9 cellular contexts compared by ENCODE assay signal in genomic region chr1:181100015-181100905, GRCh38. TPM values are rescaled to one million over a fixed set of nuclear protein-coding genes. Genes with fewer than 3 reads are reported as not detected.
DNase-seq lines count a peak whose midpoint lies in the region; ATAC-seq and TF ChIP-seq lines count a peak whose summit lies in the region.
"Had no signal": no experiment of that assay in that cellular context is flagged by ENCODE, and none has a peak within 500 bp of the region (broad histone marks: within the 10 kb centered on the region; RNA-seq: fewer than 3 reads in every experiment).

No MANE protein-coding gene starts in this region.

- no peaks in the 10 kb centered on the region for H3K9me2 ChIP-seq in GM23248 (ENCODE audit: insufficient read depth)

- H4K20me1 ChIP-seq in GM23248 (ENCODE audit: insufficient read depth) = no peaks in the 10 kb centered on the region

- H3K27me3 Mint-ChIP-seq in activated CD4-positive, alpha-beta memory T cell treated with anti-CD3 and anti-CD28 coated beads for 36 hours = no peaks in the 10 kb centered on the region

- H3K27ac Mint-ChIP-seq in activated CD4-positive, alpha-beta memory T cell treated with anti-CD3 and anti-CD28 coated beads for 36 hours = peak overlapping the region; percentile 84

- peak overlapping the region; percentile 47 for H3K4me3 Mint-ChIP-seq in activated CD4-positive, alpha-beta memory T cell treated with anti-CD3 and anti-CD28 coated beads for 36 hours

- peak overlapping the region; percentile 64; the same call in 1 of the 2 replicates for H2AFZ ChIP-seq in GM23248

- peak overlapping the region; percentile 44 for H3K9ac ChIP-seq in GM23248

- intact Hi-C loops in A673 (cut with micrococcal nuclease; ENCODE audit: unreplicated experiment) = no loop called here
- intact Hi-C loops in activated CD4-positive, alpha-beta memory T cell treated with anti-CD3 and anti-CD28 coated beads for 36 hours (cut with micrococcal nuclease) = no loop called here

- peak overlapping the region; percentile 56 for H3K4me2 ChIP-seq in GM23248 (ENCODE audit: unreplicated experiment)

- H3K4me3 ChIP-seq in A673 (ENCODE audit: low read depth, low read length, poor library complexity, severe bottlenecking) = peak overlapping the region; percentile 6
- H3K4me3 ChIP-seq in GM23248 = peak overlapping the region; percentile 30; the same call in 1 of the 2 replicates
- H3K4me3 ChIP-seq: cardiac muscle cell had no signal

- H3K27ac ChIP-seq in A673 (ENCODE audit: low read depth, low read length, poor library complexity, severe bottlenecking) = peak overlapping the region; percentile 93
- H3K27ac ChIP-seq in GM23248 = peak overlapping the region; percentile 63
- H3K27ac ChIP-seq: cardiac muscle cell had no signal

- POLR2A ChIA-PET in A673 (lab: Charles Lee; ENCODE audit: low non-redundant PET) = interaction anchor here (0.7 kb wide), 1 partner anchor 873 kb away, joined by 3 read pairs; no protein-coding TSS in a partner anchor
- POLR2A ChIA-PET in activated CD4-positive, alpha-beta memory T cell treated with anti-CD3 and anti-CD28 coated beads for 36 hours (lab: Charles Lee) = interaction anchor here (1.0 to 11.4 kb wide), 3 partner anchors 10 to 79 kb away, joined by 5 to 168 read pairs (median 23); partner anchors contain the start of gene IER5

- no peaks in the 10 kb centered on the region for H3K36me3 ChIP-seq in A673 (ENCODE audit: insufficient read depth, low read length, poor library complexity, severe bottlenecking)
- no peaks in the 10 kb centered on the region for H3K36me3 ChIP-seq in GM23248 (ENCODE audit: low read depth)
- H3K36me3 ChIP-seq: cardiac muscle cell had no signal

- no peak for TF ChIP-seq CTCF in A673 (conservative IDR thresholded peaks at IDR 0.05; ENCODE audit: low read depth, low read length)

- ATAC-seq in HG02588 (IDR thresholded peaks at IDR 0.05; ENCODE audit: unreplicated experiment) (no peak), HG03565 (IDR thresholded peaks at IDR 0.05; ENCODE audit: unreplicated experiment) (no peak), HG02973 (IDR thresholded peaks at IDR 0.05; ENCODE audit: unreplicated experiment) (no peak), GM21390 (IDR thresholded peaks at IDR 0.05; ENCODE audit: unreplicated experiment) (no peak)

- H3K4me1 ChIP-seq in A673 (ENCODE audit: insufficient read depth, low read length, poor library complexity, severe bottlenecking) (peaks cover 94% of the 10 kb centered on the region), GM23248 (ENCODE audit: insufficient read depth) (peaks cover 74% of the 10 kb centered on the region)

- CTCF ChIA-PET in A673 (lab: Charles Lee) = no interaction called here
- CTCF ChIA-PET in activated CD4-positive, alpha-beta memory T cell treated with anti-CD3 and anti-CD28 coated beads for 36 hours (lab: Charles Lee) = interaction anchor here (19.3 kb wide), 1 partner anchor 41 kb away, joined by 229 read pairs; no protein-coding TSS in a partner anchor

- peaks cover 19% of the 10 kb centered on the region; the same call in 1 of the 2 replicates for H3K79me2 ChIP-seq in GM23248 (ENCODE audit: insufficient read depth)

- no TSS peak for BruUV-seq in A673 (replicated peaks; lab: Mats Ljungman, UMichigan)

- no peaks in the 10 kb centered on the region for H3K9me3 Mint-ChIP-seq in activated CD4-positive, alpha-beta memory T cell treated with anti-CD3 and anti-CD28 coated beads for 36 hours

- peaks cover 73% of the 10 kb centered on the region for H3K4me1 Mint-ChIP-seq in activated CD4-positive, alpha-beta memory T cell treated with anti-CD3 and anti-CD28 coated beads for 36 hours (ENCODE audit: low read depth)

- peaks cover under 1% of the 10 kb centered on the region for H3K36me3 Mint-ChIP-seq in activated CD4-positive, alpha-beta memory T cell treated with anti-CD3 and anti-CD28 coated beads for 36 hours

- peaks cover 69% of the 10 kb centered on the region for H3F3A ChIP-seq in GM23248 (ENCODE audit: insufficient read depth)

- H3K27me3 ChIP-seq in A673 (replicated peaks; ENCODE audit: insufficient read depth, low read depth, low read length, poor library complexity) (no peaks in the 10 kb centered on the region), GM23248 (replicated peaks; ENCODE audit: insufficient read depth) (no peaks in the 10 kb centered on the region)

- H3K9me3 ChIP-seq in A673 (ENCODE audit: low read depth, low read length, poor library complexity, severe bottlenecking) = no peaks in the 10 kb centered on the region
- H3K9me3 ChIP-seq in GM23248 (ENCODE audit: low read depth) = no peaks in the 10 kb centered on the region

- WGBS in GM23248 (ENCODE audit: low coverage in 1 of 2, low lambda C conversion rate in 2 of 2, missing lambda C conversion rate in 2 of 2), 2 experiments = 48 to 53% methylated on average over 10 of the region's 10 CpGs

- peak; percentile 38 for DNase-seq in A673 (ENCODE audit: low spot score)
- peak; percentile 38 for DNase-seq in GM23248
- peak; percentile 53 for DNase-seq in activated CD4-positive, alpha-beta memory T cell treated with anti-CD3 and anti-CD28 coated beads for 36 hours
- DNase-seq in islet precursor cell = peak; percentile 93

- in situ Hi-C loops in GM23248 (cut with MboI) = no loop called here

RNA-seq across cellular contexts. Expression of gene IER5, which starts 11.8 kb away (rescaled TPM):
- total RNA-seq in A673 (2021) = 25.5 and 28.2 TPM in 2 replicates
- 33.6 and 38.5 TPM in 2 replicates for total RNA-seq in GM23248 (2014; rRNA removed; shearing (Covaris generic))
- 8.1 and 10.8 TPM in 2 replicates for polyA plus RNA-seq in GM23248 (2016; fragmentation: Nextera tagmentation; extraction: Ambion mirVana)
- 10 to 100 TPM; 27.9 to 28.9 TPM for total RNA-seq in activated CD4-positive, alpha-beta memory T cell treated with anti-CD3 and anti-CD28 coated beads for 36 hours

Comparison
In these comparisons a context has a peak if more than half of its experiments do, and no peak if none do; other contexts are left out.
1. DNase-seq: peak in every context shown above with its lines; median percentile 93 in islet precursor cell; 53 in activated CD4-positive, alpha-beta memory T cell treated with anti-CD3 and anti-CD28 coated beads for 36 hours; 38 in A673; 38 in GM23248.